In genomic region chr9:9924369-9924768, GRCh38 we compare ENCODE assay signal across 19 cellular contexts.
DNase-seq lines count a peak whose midpoint lies in the region; ATAC-seq, FAIRE-seq and TF ChIP-seq lines count a peak whose summit lies in the region.
"Had no signal": no experiment of that assay in that cellular context is flagged by ENCODE, and none has a peak within 500 bp of the region (broad histone marks: within the 10 kb centered on the region; RNA-seq: fewer than 3 reads in every experiment).

No MANE protein-coding gene starts in this region.

- H3K27me3 ChIP-seq in upper lobe of left lung = no peaks in the 10 kb centered on the region
- H3K27me3 ChIP-seq in pancreas = peaks cover 0 to 3% (median 0%) of the 10 kb centered on the region in 4 donors
- H3K27me3 ChIP-seq: body of pancreas, SJCRH30, vagina had no signal

- no peaks in the 10 kb centered on the region for H3K9me3 Mint-ChIP-seq in chondrocyte (ENCODE audit: low read depth)
- no peaks in the 10 kb centered on the region for H3K9me3 Mint-ChIP-seq in activated T-cell treated with anti-CD3 and anti-CD28 coated beads, Interleukin-2, amount 50 U/mL, for 4 hours
- H3K9me3 Mint-ChIP-seq: stimulated activated memory B cell treated with anti-CD40 and anti-IgM and Interleukin-4, amounts not matched to agents 10 μg/mL and 1 μg/mL and 100 μg/mL, for 72 hours had no signal

- H3K27me3 Mint-ChIP-seq in chondrocyte (ENCODE audit: low read depth) = peaks cover 13% of the 10 kb centered on the region
- no peaks in the 10 kb centered on the region for H3K27me3 Mint-ChIP-seq in activated T-cell treated with anti-CD3 and anti-CD28 coated beads, Interleukin-2, amount 50 U/mL, for 4 hours (ENCODE audit: low read depth)
- H3K27me3 Mint-ChIP-seq: stimulated activated memory B cell treated with anti-CD40 and anti-IgM and Interleukin-4, amounts not matched to agents 10 μg/mL and 1 μg/mL and 100 μg/mL, for 72 hours had no signal

- intact Hi-C loops in pancreas (cut with DNase I) = no loop called here

- no peak overlapping the region for H3K4me3 Mint-ChIP-seq in chondrocyte (ENCODE audit: unreplicated experiment)
- H3K4me3 Mint-ChIP-seq in activated T-cell treated with anti-CD3 and anti-CD28 coated beads, Interleukin-2, amount 50 U/mL, for 4 hours = no peak overlapping the region
- H3K4me3 Mint-ChIP-seq: activated CD8-positive, alpha-beta T cell treated with anti-CD3 and anti-CD28 coated beads, Interleukin-2, amount 10 ng/mL, durations not matched to agents 7 days and 5 days; stimulated activated memory B cell treated with anti-CD40 and anti-IgM and Interleukin-4, amounts not matched to agents 10 μg/mL and 1 μg/mL and 100 μg/mL, for 72 hours had no signal

- peak; percentile 80 for ATAC-seq in GM19467 (IDR thresholded peaks at IDR 0.05; ENCODE audit: unreplicated experiment)
- ATAC-seq in HG03378 (IDR thresholded peaks at IDR 0.05; ENCODE audit: unreplicated experiment) = peak; percentile 85
- ATAC-seq in upper lobe of left lung (ENCODE audit: low FRiP score in 2 of 2) = no peak
- ATAC-seq in pancreas = no peak
- ATAC-seq in activated T-cell treated with anti-CD3 and anti-CD28 coated beads, Interleukin-2, amount 50 U/mL, for 4 hours = no peak
- ATAC-seq: activated CD8-positive, alpha-beta T cell treated with anti-CD3 and anti-CD28 coated beads, Interleukin-2, amount 10 ng/mL, durations not matched to agents 7 days and 5 days; body of pancreas; lower lobe of right lung; sciatic nerve; stimulated activated memory B cell treated with anti-CD40 and anti-IgM and Interleukin-4, amounts not matched to agents 10 μg/mL and 1 μg/mL and 100 μg/mL, for 72 hours had no signal

- in situ Hi-C loops in ACHN (cut with HindIII; ENCODE audit: low pct_ligation_motif_present, low pct_unique_long_range_greater_than_20kb, low sequenced_read_pairs) = no loop called here

- H3K27ac ChIP-seq in upper lobe of left lung = no peak overlapping the region
- no peak overlapping the region for H3K27ac ChIP-seq in pancreas
- H3K27ac ChIP-seq: body of pancreas, lower lobe of right lung, SJCRH30, vagina had no signal

- no peaks in the 10 kb centered on the region for H3K4me1 Mint-ChIP-seq in chondrocyte (ENCODE audit: low read depth)
- H3K4me1 Mint-ChIP-seq in activated T-cell treated with anti-CD3 and anti-CD28 coated beads, Interleukin-2, amount 50 U/mL, for 4 hours (ENCODE audit: low read depth) = no peaks in the 10 kb centered on the region
- H3K4me1 Mint-ChIP-seq: stimulated activated memory B cell treated with anti-CD40 and anti-IgM and Interleukin-4, amounts not matched to agents 10 μg/mL and 1 μg/mL and 100 μg/mL, for 72 hours had no signal

- TF ChIP-seq EP300 in upper lobe of left lung (IDR thresholded peaks at IDR 0.05) = no peak

- FAIRE-seq in pancreas (lab: Jason Lieb, UNC) = no peak
- FAIRE-seq: TTC549 had no signal

- H3K9me3 ChIP-seq in upper lobe of left lung (no peaks in the 10 kb centered on the region), pancreas (no peaks in the 10 kb centered on the region)
- H3K9me3 ChIP-seq: body of pancreas, lower lobe of right lung, SJCRH30, vagina had no signal

- H3K36me3 ChIP-seq in upper lobe of left lung = no peaks in the 10 kb centered on the region
- no peaks in the 10 kb centered on the region for H3K36me3 ChIP-seq in pancreas
- H3K36me3 ChIP-seq: lower lobe of right lung, SJCRH30, vagina had no signal

- peak; percentile 9 for DNase-seq in ACHN
- DNase-seq in choroid plexus epithelial cell (ENCODE audit: low read depth) = peak; percentile 5
- no peak for DNase-seq in upper lobe of left lung
- DNase-seq in chondrocyte (ENCODE audit: low spot score) = no peak
- no peak for DNase-seq in pancreas
- no peak for DNase-seq in activated T-cell treated with anti-CD3 and anti-CD28 coated beads, Interleukin-2, amount 50 U/mL, for 4 hours
- DNase-seq: activated CD8-positive, alpha-beta T cell treated with anti-CD3 and anti-CD28 coated beads, Interleukin-2, amount 10 ng/mL, durations not matched to agents 7 days and 5 days; activated effector memory CD4-positive, alpha-beta T cell treated with anti-CD3 and anti-CD28 coated beads, Interleukin-2, amount 50 U/mL, for 16 hours; body of pancreas; IMR-90; lower lobe of right lung; NCI-H1092 treated with DMSO at 0.1 percent for 48 hours; SJCRH30 had no signal

- no peak for TF ChIP-seq POLR2A in upper lobe of left lung (IDR thresholded peaks at IDR 0.05)

- H3K4me1 ChIP-seq in upper lobe of left lung = no peaks in the 10 kb centered on the region
- H3K4me1 ChIP-seq in pancreas = no peaks in the 10 kb centered on the region
- H3K4me1 ChIP-seq: body of pancreas, lower lobe of right lung, SJCRH30, vagina had no signal

- TF ChIP-seq CTCF in choroid plexus epithelial cell (conservative IDR thresholded peaks at IDR 0.05; ENCODE audit: low read depth, low read length) (no peak), upper lobe of left lung (IDR thresholded peaks at IDR 0.05) (no peak), chondrocyte (IDR thresholded peaks at IDR 0.05) (no peak), pancreas (IDR thresholded peaks at IDR 0.05) (no peak)

- 64 to 76% methylated on average over 3 of the region's 3 CpGs for WGBS in upper lobe of left lung, 2 donors
- WGBS in pancreas, 2 donors = 62 to 77% methylated on average over 3 of the region's 3 CpGs

- no peak overlapping the region for H3K27ac Mint-ChIP-seq in chondrocyte (ENCODE audit: unreplicated experiment)
- H3K27ac Mint-ChIP-seq: activated CD8-positive, alpha-beta T cell treated with anti-CD3 and anti-CD28 coated beads, Interleukin-2, amount 10 ng/mL, durations not matched to agents 7 days and 5 days; stimulated activated memory B cell treated with anti-CD40 and anti-IgM and Interleukin-4, amounts not matched to agents 10 μg/mL and 1 μg/mL and 100 μg/mL, for 72 hours had no signal

- H3K36me3 Mint-ChIP-seq in chondrocyte (ENCODE audit: low read depth) = no peaks in the 10 kb centered on the region
- H3K36me3 Mint-ChIP-seq in activated T-cell treated with anti-CD3 and anti-CD28 coated beads, Interleukin-2, amount 50 U/mL, for 4 hours (ENCODE audit: insufficient read depth) = no peaks in the 10 kb centered on the region
- H3K36me3 Mint-ChIP-seq: stimulated activated memory B cell treated with anti-CD40 and anti-IgM and Interleukin-4, amounts not matched to agents 10 μg/mL and 1 μg/mL and 100 μg/mL, for 72 hours had no signal

- H3K4me3 ChIP-seq in choroid plexus epithelial cell (ENCODE audit: low read depth, low read length) (no peak overlapping the region), upper lobe of left lung (peak overlapping the region in 1 of 4 donors; percentile 4), pancreas (no peak overlapping the region)
- H3K4me3 ChIP-seq: body of pancreas, lower lobe of right lung, SJCRH30, vagina had no signal

Comparison
In these comparisons a context has a peak if more than half of its experiments do, and no peak if none do; other contexts are left out.
1. DNase-seq: peak in ACHN (single experiment) and choroid plexus epithelial cell (single experiment); none in upper lobe of left lung (0 of 2), chondrocyte (single experiment), pancreas (0 of 6) and activated T-cell treated with anti-CD3 and anti-CD28 coated beads, Interleukin-2, amount 50 U/mL, for 4 hours (single experiment).
2. ATAC-seq: peak in GM19467 (single experiment) and HG03378 (single experiment); none in upper lobe of left lung (0 of 2), pancreas (0 of 4) and activated T-cell treated with anti-CD3 and anti-CD28 coated beads, Interleukin-2, amount 50 U/mL, for 4 hours (0 of 2).